In genomic region chr12:11014234-11014633, GRCh38 we compare ENCODE assay signal across 17 cellular contexts. TPM values are rescaled to one million over a fixed set of nuclear protein-coding genes. Genes with fewer than 3 reads are reported as not detected.
"Had no signal": no experiment of that assay in that cellular context is flagged by ENCODE, and none has a peak within 500 bp of the region (broad histone marks: within the 10 kb centered on the region; RNA-seq: fewer than 3 reads in every experiment).

No MANE protein-coding gene starts in this region.

- H3K4me3 ChIP-seq: gastrocnemius medialis, lower lobe of right lung, neural progenitor cell, pancreas, thyroid gland, uterus had no signal

- H3K4me2 ChIP-seq: neural progenitor cell had no signal

- H3K27me3 ChIP-seq: gastrocnemius medialis, neural progenitor cell, pancreas, thyroid gland, uterus had no signal

- H3K4me1 ChIP-seq: gastrocnemius medialis, lower lobe of right lung, neural progenitor cell, pancreas, thyroid gland, uterus had no signal

- H3K9me3 ChIP-seq: gastrocnemius medialis, lower lobe of right lung, pancreas, thyroid gland, uterus had no signal

- ATAC-seq: gastrocnemius medialis; lower lobe of right lung; pancreas; stimulated activated naive CD8-positive, alpha-beta T cell treated with anti-CD3 and anti-CD28 coated beads, Interleukin-15, amount 100 ng/mL, for 72 hours had no signal

- DNase-seq: activated CD4-positive, alpha-beta T cell treated with anti-CD3 and anti-CD28 coated beads for 1 hour; activated CD4-positive, alpha-beta T cell treated with anti-CD3 and anti-CD28 coated beads, Interleukin-2, amount 50 U/mL, for 48 hours; activated naive CD4-positive, alpha-beta T cell; effector memory CD4-positive, alpha-beta T cell; erythroblast; gastrocnemius medialis; lower lobe of right lung; pancreas; stimulated activated CD4-positive, alpha-beta T cell treated with anti-CD3 and anti-CD28 coated beads, Interleukin-15, amount 100 ng/mL, for 24 hours; stimulated activated CD4-positive, alpha-beta T cell treated with anti-CD3 and anti-CD28 coated beads, Interleukin-4, amount 100 ng/mL, for 4 hours; stimulated activated naive CD8-positive, alpha-beta T cell treated with anti-CD3 and anti-CD28 coated beads, Interleukin-15, amount 100 ng/mL, for 72 hours; T-helper 9 cell; thyroid gland; uterus had no signal

- H3K36me3 ChIP-seq: gastrocnemius medialis, lower lobe of right lung, neural progenitor cell, pancreas, thyroid gland, uterus had no signal

- H3K27ac ChIP-seq: gastrocnemius medialis, lower lobe of right lung, neural progenitor cell, pancreas, thyroid gland, uterus had no signal

- H3K9ac ChIP-seq: neural progenitor cell had no signal

- H2AFZ ChIP-seq: neural progenitor cell had no signal

RNA-seq across cellular contexts. Expression of gene TAS2R50, which starts 27.5 kb away (rescaled TPM):
- polyA plus RNA-seq: pancreas had no signal

RNA-seq across cellular contexts. Expression of gene TAS2R46, which starts 47.9 kb away (rescaled TPM):
- total RNA-seq: myocyte had no signal
- polyA plus RNA-seq: adipose tissue, pancreas had no signal
